In the genomic region with DNA sequence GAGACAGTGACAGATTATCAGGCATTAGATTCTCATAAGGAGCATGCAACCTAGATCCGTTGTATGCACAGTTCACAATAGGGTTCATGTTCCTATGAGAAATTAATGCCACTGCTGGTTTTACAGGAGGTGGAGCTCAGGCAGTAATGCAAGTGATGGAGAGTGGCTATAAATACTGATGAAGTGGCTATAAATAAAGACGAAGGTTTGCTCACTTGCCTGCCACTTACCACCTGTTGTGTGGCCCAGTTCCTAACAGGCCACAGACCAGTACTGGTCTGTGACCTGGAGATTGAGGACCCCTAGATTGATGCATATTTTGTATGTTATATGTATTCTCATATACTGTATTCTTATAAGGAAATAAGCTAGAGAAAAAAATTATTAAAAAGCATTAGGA, we compare ENCODE assay signal across 25 cellular contexts.
"Had no signal": no experiment of that assay in that cellular context is flagged by ENCODE, and none has a peak within 500 bp of the region (broad histone marks: within the 10 kb centered on the region; RNA-seq: fewer than 3 reads in every experiment).

No MANE protein-coding gene starts in this region.

- H3K27ac Mint-ChIP-seq: dendritic cell treated with granulocyte-macrophage colony-stimulating factor and Interleukin-4, amounts not matched to agents 40 ng/mL and 50 ng/mL, for 4 days; effector memory CD8-positive, alpha-beta T cell; endodermal cell had no signal

- H3K27me3 ChIP-seq: colonic mucosa, esophagus muscularis mucosa, esophagus squamous epithelium, foreskin keratinocyte, gastrocnemius medialis, gastroesophageal sphincter, heart left ventricle, heart right ventricle had no signal

- H3K4me3 ChIP-seq: colonic mucosa, coronary artery, dorsolateral prefrontal cortex, esophagus muscularis mucosa, esophagus squamous epithelium, gastrocnemius medialis, gastroesophageal sphincter, heart left ventricle, heart right ventricle had no signal

- DNase-seq: colonic mucosa; cortex of kidney; dermis blood vessel endothelial cell; dorsolateral prefrontal cortex; effector CD4-positive, alpha-beta T cell; effector CD8-positive, alpha-beta T cell; effector memory CD4-positive, alpha-beta T cell; effector memory CD8-positive, alpha-beta T cell; endodermal cell; erythroblast; esophagus squamous epithelium; foreskin fibroblast; foreskin keratinocyte; foreskin melanocyte; gastrocnemius medialis; glutamatergic neuron; head of caudate nucleus; heart left ventricle; heart right ventricle had no signal

- ATAC-seq: effector memory CD8-positive, alpha-beta T cell; esophagus mucosa; foreskin keratinocyte; gastrocnemius medialis; gastroesophageal sphincter; heart left ventricle; heart right ventricle had no signal

- H3K4me1 Mint-ChIP-seq: endodermal cell had no signal

- H3K27me3 Mint-ChIP-seq: dendritic cell treated with granulocyte-macrophage colony-stimulating factor and Interleukin-4, amounts not matched to agents 40 ng/mL and 50 ng/mL, for 4 days; effector memory CD8-positive, alpha-beta T cell had no signal

- H3K36me3 ChIP-seq: colonic mucosa, esophagus muscularis mucosa, esophagus squamous epithelium, gastrocnemius medialis, gastroesophageal sphincter, heart left ventricle, heart right ventricle had no signal

- H3K4me3 Mint-ChIP-seq: dendritic cell treated with granulocyte-macrophage colony-stimulating factor and Interleukin-4, amounts not matched to agents 40 ng/mL and 50 ng/mL, for 4 days; effector memory CD8-positive, alpha-beta T cell; endodermal cell had no signal

- H3K27ac ChIP-seq: colonic mucosa, coronary artery, dorsolateral prefrontal cortex, epithelial cell of prostate, esophagus muscularis mucosa, esophagus squamous epithelium, foreskin keratinocyte, gastrocnemius medialis, gastroesophageal sphincter, heart left ventricle, heart right ventricle had no signal

- H3K9me3 Mint-ChIP-seq: endodermal cell had no signal

- H3K4me1 ChIP-seq: colonic mucosa, esophagus muscularis mucosa, esophagus squamous epithelium, gastrocnemius medialis, gastroesophageal sphincter, heart left ventricle, heart right ventricle had no signal

- H3K9me3 ChIP-seq: colonic mucosa, esophagus squamous epithelium, gastrocnemius medialis, gastroesophageal sphincter had no signal
